Comparison of ENCODE assay signal across 1 cellular context in the genomic region with DNA sequence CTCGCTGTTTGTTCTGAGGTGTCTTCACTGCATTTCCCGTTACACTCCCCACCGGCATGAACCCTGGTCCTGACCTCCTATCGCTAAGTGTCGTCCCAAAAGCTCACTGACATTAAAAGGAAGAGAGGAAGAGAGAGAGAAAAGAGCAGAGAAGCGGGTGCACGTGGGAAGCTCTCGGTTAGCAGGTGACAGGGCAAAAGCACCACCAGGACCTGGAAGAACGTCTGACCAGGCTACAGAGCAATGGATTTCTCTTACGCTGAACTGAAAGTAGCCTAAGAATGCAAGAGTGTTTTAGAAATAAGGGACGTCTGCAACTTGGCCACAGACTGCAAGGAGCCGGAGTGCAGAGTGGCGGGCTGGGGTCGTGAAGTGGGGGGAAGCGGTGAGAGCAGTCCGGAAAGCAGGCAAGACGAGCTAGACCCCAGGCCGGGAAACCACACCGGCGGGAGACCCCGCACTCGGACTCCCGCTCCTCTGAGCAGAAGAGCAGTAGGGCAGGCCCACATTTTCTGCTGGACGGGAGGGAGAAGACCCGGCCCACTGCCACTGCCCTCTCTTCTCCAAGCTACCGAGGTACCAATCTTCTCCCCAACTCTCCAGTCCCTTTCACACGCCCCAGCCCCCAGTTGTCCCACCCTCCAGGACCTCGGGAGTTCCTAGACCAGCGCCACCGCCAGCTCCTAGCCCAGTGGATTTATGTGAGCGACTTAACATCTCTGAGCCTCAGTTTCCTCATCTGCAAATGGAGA.
TF ChIP-seq lines count a peak whose summit lies in the region.

No MANE protein-coding gene starts in this region.

TF ChIP-seq in GM12878, 131 proteins besides CTCF, POLR2A, EP300 and RAD21 (continued from another document):
- TF ChIP-seq ZNF687 (IDR thresholded peaks at IDR 0.05) (peak; percentile 55; the same call in 1 of the 2 replicates), MEF2B (IDR thresholded peaks at IDR 0.05; ENCODE audit: partially characterized antibody, poor library complexity, severe bottlenecking) (peak; percentile 13), JUNB (IDR thresholded peaks at IDR 0.05) (no peak)
